21 cellular contexts compared by ENCODE assay signal in the genomic region with DNA sequence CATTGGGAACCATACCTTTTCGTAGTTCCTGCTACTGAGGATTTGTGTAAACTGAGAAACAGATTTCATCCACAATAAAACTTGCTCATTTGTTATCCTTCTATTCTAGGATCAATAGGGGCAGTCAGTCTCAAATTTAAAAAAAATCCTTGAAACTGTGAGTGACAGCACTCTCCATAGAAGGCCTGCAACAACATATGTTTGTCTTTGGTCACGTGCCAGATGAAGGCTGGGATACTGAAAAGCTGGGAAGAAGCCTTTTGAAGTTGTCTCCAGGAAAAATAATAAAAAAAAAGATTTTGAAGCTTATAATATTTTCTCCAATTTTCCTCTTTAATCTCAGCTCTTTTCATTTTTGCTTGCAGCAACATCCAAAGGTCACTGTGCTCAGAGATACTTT.
"Had no signal": no experiment of that assay in that cellular context is flagged by ENCODE, and none has a peak within 500 bp of the region (broad histone marks: within the 10 kb centered on the region; RNA-seq: fewer than 3 reads in every experiment).

No MANE protein-coding gene starts in this region.

- DNase-seq: activated CD4-positive, alpha-beta memory T cell treated with anti-CD3 and anti-CD28 coated beads for 36 hours; activated CD4-positive, alpha-beta T cell treated with anti-CD3 and anti-CD28 coated beads, Interleukin-2, amount 10 ng/mL, durations not matched to agents 24 days and 14 days; activated CD4-positive, CD25-positive, alpha-beta regulatory T cell treated with anti-CD3 and anti-CD28 coated beads, Interleukin-2, amount 50 U/mL, for 72 hours; activated CD8-positive, alpha-beta memory T cell treated with anti-CD3 and anti-CD28 coated beads, Interleukin-2, amount 50 U/mL, for 4 hours; activated effector memory CD4-positive, alpha-beta T cell treated with anti-CD3 and anti-CD28 coated beads, Interleukin-2, amount 50 U/mL, for 16 hours; activated naive CD4-positive, alpha-beta T cell treated with anti-CD3 and anti-CD28 coated beads for 36 hours; activated naive CD8-positive, alpha-beta T cell treated with anti-CD3 and anti-CD28 coated beads, Interleukin-2, amount 10 ng/mL, durations not matched to agents 7 days and 5 days; activated T-cell treated with anti-CD3 and anti-CD28 coated beads, Interleukin-2, amount 50 U/mL, for 1 hour; brain microvascular endothelial cell; foreskin melanocyte; heart right ventricle; left lung; lower lobe of right lung; mesenchymal stem cell; naive thymus-derived CD8-positive, alpha-beta T cell; occipital lobe; stimulated activated CD4-positive, alpha-beta T cell treated with anti-CD3 and anti-CD28 coated beads, Interleukin-12 subunit alpha, Interleukin-12 subunit beta, amount 100 ng/mL, for 4 hours; stimulated activated CD4-positive, alpha-beta T cell treated with anti-CD3 and anti-CD28 coated beads, Interleukin-4, amount 100 ng/mL, for 1 hour; stimulated activated naive CD8-positive, alpha-beta T cell treated with anti-CD3 and anti-CD28 coated beads, Interleukin-15, Interleukin-2, amounts not matched to agents 100 U/mL and 50 U/mL, for 24 hours; testis; transverse colon had no signal
